Comparison of ENCODE assay signal across 8 cellular contexts in the genomic region with DNA sequence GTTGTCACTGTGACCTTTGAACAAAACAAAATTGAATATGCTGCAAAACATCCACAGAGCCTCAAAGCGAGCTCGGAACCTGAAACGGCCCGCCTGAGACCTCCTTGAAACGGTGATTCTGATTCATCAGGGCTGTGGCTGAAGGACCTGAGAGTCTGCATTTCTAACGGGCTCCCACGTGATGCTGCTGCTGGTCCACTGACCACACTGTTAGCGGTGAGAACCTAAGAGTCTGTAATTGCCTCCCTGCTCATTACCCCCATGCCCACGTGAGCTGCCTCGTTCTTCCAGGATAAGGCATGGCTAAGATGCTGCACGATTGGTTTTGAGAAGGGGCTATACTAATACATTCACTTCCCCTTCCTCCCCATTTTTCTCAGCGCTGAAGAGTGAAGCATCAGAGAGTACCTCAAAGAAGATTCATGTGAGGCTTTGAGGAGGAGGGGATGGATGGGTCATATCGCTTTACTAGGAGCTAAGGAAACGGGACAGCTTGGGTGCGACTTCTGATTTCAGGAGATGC. TPM values are rescaled to one million over a fixed set of nuclear protein-coding genes. Genes with fewer than 3 reads are reported as not detected.
DNase-seq lines count a peak whose midpoint lies in the region; ATAC-seq and TF ChIP-seq lines count a peak whose summit lies in the region.

No MANE protein-coding gene starts in this region.

- TF ChIP-seq CTCF in left lung (IDR thresholded peaks at IDR 0.05) (no peak), upper lobe of left lung (IDR thresholded peaks at IDR 0.05) (peak in 2 of 6 experiments; percentile 91 to 98)

- peaks cover 14% of the 10 kb centered on the region for H3K4me1 Mint-ChIP-seq in activated naive CD4-positive, alpha-beta T cell treated with anti-CD3 and anti-CD28 coated beads for 36 hours (ENCODE audit: low read depth)

- CTCF ChIA-PET in activated naive CD4-positive, alpha-beta T cell treated with anti-CD3 and anti-CD28 coated beads for 36 hours (lab: Charles Lee) = interaction anchor here (0.5 to 5.0 kb wide), 45 partner anchors 9 to 550 kb away, joined by 3 to 58 read pairs (median 4); partner anchors contain the start of genes SUSD4 and TLR5

- ATAC-seq in SK-N-SH treated with all-trans-retinoic acid at 6 μM for 48 hours = peak; percentile 20
- ATAC-seq in left lung = peak; percentile 14
- peak; percentile 1 to 3 for ATAC-seq in upper lobe of left lung (ENCODE audit: low FRiP score in 2 of 2)

- TF ChIP-seq EP300 in upper lobe of left lung (IDR thresholded peaks at IDR 0.05) = no peak

- H3K36me3 ChIP-seq in left lung (peaks cover 0 to 33% of the 10 kb centered on the region in 2 donors), upper lobe of left lung (no peaks in the 10 kb centered on the region)

- H3K36me3 Mint-ChIP-seq in activated naive CD4-positive, alpha-beta T cell treated with anti-CD3 and anti-CD28 coated beads for 36 hours (ENCODE audit: low read depth) = no peaks in the 10 kb centered on the region

- peak overlapping the region in 1 of 2 donors; percentile 81 for H3K27ac ChIP-seq in left lung
- H3K27ac ChIP-seq in upper lobe of left lung = peak overlapping the region; percentile 73 to 86 (median 80)

- no peak overlapping the region for H3K27ac Mint-ChIP-seq in activated naive CD4-positive, alpha-beta T cell treated with anti-CD3 and anti-CD28 coated beads for 36 hours

- H3K27me3 ChIP-seq in left lung = no peaks in the 10 kb centered on the region
- H3K27me3 ChIP-seq in upper lobe of left lung = no peaks in the 10 kb centered on the region

- no peak for TF ChIP-seq POLR2A in upper lobe of left lung (IDR thresholded peaks at IDR 0.05)

- H3K9me3 Mint-ChIP-seq in activated naive CD4-positive, alpha-beta T cell treated with anti-CD3 and anti-CD28 coated beads for 36 hours = no peaks in the 10 kb centered on the region

- no peaks in the 10 kb centered on the region for H3K9me3 ChIP-seq in left lung
- H3K9me3 ChIP-seq in upper lobe of left lung = no peaks in the 10 kb centered on the region

- H3K4me3 Mint-ChIP-seq in activated naive CD4-positive, alpha-beta T cell treated with anti-CD3 and anti-CD28 coated beads for 36 hours = peak overlapping the region; percentile 56

- H3K4me1 ChIP-seq in left lung (peaks cover 13 to 69% of the 10 kb centered on the region in 2 donors), upper lobe of left lung (peaks cover 35 to 56% (median 47%) of the 10 kb centered on the region in 4 donors)

- intact Hi-C loops in activated naive CD4-positive, alpha-beta T cell treated with anti-CD3 and anti-CD28 coated beads for 36 hours (cut with micrococcal nuclease) = loop anchor here (1.0 to 10.0 kb wide), 4 partner anchors 10 to 1201 kb away; partner anchors contain the start of genes NVL and TLR5
- intact Hi-C loops in left lung (cut with DNase I) = loop anchor here in 1 of 2 donors (5.0 to 10.0 kb wide), 2 partner anchors 111 to 549 kb away; no protein-coding TSS in a partner anchor

- DNase-seq in activated naive CD4-positive, alpha-beta T cell treated with anti-CD3 and anti-CD28 coated beads for 36 hours = no peak
- DNase-seq in activated naive CD4-positive, alpha-beta T cell (lab: John Stamatoyannopoulos, UW) = no peak
- DNase-seq in left lung (no peak), upper lobe of left lung (peak in 1 of 2 donors; percentile 48), epidermal melanocyte (ENCODE audit: insufficient read length, low spot score) (no peak), NCI-H510A (lab: John Stamatoyannopoulos, UW) (no peak)
- no peak for DNase-seq in stimulated activated CD4-positive, alpha-beta T cell treated with anti-CD3 and anti-CD28 coated beads, Interleukin-4, amount 100 ng/mL, for 1 hour

- H3K27me3 Mint-ChIP-seq in activated naive CD4-positive, alpha-beta T cell treated with anti-CD3 and anti-CD28 coated beads for 36 hours (ENCODE audit: low read depth) = peaks cover 3% of the 10 kb centered on the region

- H3K4me3 ChIP-seq in left lung (peak overlapping the region in 1 of 2 donors; percentile 35), upper lobe of left lung (peak overlapping the region in 3 of 4 donors; percentile 32 to 47 (median 47))

- 21 to 32% methylated on average over 15 of the region's 15 CpGs for WGBS in upper lobe of left lung, 2 donors

TF ChIP-seq in SK-N-SH treated with all-trans-retinoic acid at 6 μM for 48 hours, 23 proteins besides CTCF, POLR2A, EP300 and RAD21:
- TF ChIP-seq GLIS3 (CRISPR knock-in tag; IDR thresholded peaks at IDR 0.05) (no peak), POU6F1 (CRISPR knock-in tag; IDR thresholded peaks at IDR 0.05; ENCODE audit: borderline replicate concordance, low read depth) (no peak), ZNF70 (CRISPR knock-in tag; IDR thresholded peaks at IDR 0.05) (no peak), CREB5 (CRISPR knock-in tag; IDR thresholded peaks at IDR 0.05; ENCODE audit: low read depth) (no peak), TOX (CRISPR knock-in tag; IDR thresholded peaks at IDR 0.05; ENCODE audit: borderline replicate concordance) (no peak), ZFP30 (CRISPR knock-in tag; IDR thresholded peaks at IDR 0.05) (no peak), ESRRG (CRISPR knock-in tag; IDR thresholded peaks at IDR 0.05) (no peak), ARNTL (CRISPR knock-in tag; IDR thresholded peaks at IDR 0.05; ENCODE audit: borderline replicate concordance, low read depth) (no peak), ZFP3 (CRISPR knock-in tag; IDR thresholded peaks at IDR 0.05) (no peak), RARB (CRISPR knock-in tag; IDR thresholded peaks at IDR 0.05) (no peak), SNAI2 (CRISPR knock-in tag; IDR thresholded peaks at IDR 0.05) (no peak)
- TF ChIP-seq, protein P1, sequence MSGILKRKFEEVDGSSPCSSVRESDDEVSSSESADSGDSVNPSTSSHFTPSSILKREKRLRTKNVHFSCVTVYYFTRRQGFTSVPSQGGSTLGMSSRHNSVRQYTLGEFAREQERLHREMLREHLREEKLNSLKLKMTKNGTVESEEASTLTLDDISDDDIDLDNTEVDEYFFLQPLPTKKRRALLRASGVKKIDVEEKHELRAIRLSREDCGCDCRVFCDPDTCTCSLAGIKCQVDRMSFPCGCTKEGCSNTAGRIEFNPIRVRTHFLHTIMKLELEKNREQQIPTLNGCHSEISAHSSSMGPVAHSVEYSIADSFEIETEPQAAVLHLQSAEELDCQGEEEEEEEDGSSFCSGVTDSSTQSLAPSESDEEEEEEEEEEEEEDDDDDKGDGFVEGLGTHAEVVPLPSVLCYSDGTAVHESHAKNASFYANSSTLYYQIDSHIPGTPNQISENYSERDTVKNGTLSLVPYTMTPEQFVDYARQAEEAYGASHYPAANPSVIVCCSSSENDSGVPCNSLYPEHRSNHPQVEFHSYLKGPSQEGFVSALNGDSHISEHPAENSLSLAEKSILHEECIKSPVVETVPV (CRISPR knock-in tag; IDR thresholded peaks at IDR 0.05) = no peak
- TF ChIP-seq, protein P2, sequence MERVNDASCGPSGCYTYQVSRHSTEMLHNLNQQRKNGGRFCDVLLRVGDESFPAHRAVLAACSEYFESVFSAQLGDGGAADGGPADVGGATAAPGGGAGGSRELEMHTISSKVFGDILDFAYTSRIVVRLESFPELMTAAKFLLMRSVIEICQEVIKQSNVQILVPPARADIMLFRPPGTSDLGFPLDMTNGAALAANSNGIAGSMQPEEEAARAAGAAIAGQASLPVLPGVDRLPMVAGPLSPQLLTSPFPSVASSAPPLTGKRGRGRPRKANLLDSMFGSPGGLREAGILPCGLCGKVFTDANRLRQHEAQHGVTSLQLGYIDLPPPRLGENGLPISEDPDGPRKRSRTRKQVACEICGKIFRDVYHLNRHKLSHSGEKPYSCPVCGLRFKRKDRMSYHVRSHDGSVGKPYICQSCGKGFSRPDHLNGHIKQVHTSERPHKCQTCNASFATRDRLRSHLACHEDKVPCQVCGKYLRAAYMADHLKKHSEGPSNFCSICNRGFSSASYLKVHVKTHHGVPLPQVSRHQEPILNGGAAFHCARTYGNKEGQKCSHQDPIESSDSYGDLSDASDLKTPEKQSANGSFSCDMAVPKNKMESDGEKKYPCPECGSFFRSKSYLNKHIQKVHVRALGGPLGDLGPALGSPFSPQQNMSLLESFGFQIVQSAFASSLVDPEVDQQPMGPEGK (CRISPR knock-in tag; IDR thresholded peaks at IDR 0.05; ENCODE audit: borderline replicate concordance) = no peak

RNA-seq across cellular contexts. Expression of gene TLR5, which starts 9.7 kb away (rescaled TPM):
- total RNA-seq in activated naive CD4-positive, alpha-beta T cell treated with anti-CD3 and anti-CD28 coated beads for 36 hours = under 1 TPM; 0.67 to 0.93 TPM
- 10 to 100 TPM; 14.7 to 27.6 TPM for total RNA-seq in left lung
- 10 to 100 TPM in 5 of 6 donors, 1 to 10 TPM in 1; 4.1 to 30.4 (median 14.8) TPM for total RNA-seq in upper lobe of left lung
